15 cellular contexts compared by ENCODE assay signal in the genomic region with DNA sequence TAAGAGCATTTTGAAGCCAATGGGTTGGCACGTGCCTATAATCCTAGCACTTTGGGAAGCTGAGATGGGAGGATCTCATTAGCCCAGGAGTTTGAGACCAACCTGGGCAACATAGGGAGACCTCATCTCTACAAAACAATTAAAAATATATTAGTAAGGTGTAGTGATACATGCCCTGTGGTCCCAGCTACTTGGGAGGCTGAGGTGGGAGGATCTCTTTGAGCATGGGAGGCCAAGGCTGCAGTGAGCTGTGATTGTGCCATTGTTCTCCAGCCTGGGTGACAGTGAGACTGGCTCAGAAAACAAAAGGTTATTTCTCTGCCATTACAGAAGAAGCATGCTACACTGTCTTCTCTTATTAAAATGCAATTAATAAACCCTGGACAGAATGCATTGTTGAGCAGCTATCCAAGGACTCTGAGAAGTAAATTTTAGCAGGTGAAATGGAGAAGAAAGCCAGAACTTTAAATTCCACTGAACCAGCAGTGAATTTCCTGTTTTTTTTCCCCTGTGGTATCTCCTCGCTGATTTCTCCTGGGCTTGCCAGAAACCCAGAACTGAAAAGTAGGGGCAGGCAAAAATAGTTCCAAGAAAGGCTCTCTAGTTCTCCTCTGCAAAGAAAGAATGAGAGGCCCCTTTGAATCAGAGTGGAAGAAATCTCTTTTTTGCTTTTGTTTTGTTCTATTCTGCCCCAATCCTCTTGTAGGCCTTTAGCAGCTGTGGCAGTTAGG. TPM values are rescaled to one million over a fixed set of nuclear protein-coding genes. Genes with fewer than 3 reads are reported as not detected.
A peak's percentile ranks its signal among the peaks of the same experiment; 100 is the strongest.
DNase-seq lines count a peak whose midpoint lies in the region; ATAC-seq, FAIRE-seq and TF ChIP-seq lines count a peak whose summit lies in the region.
"Had no signal": no experiment of that assay in that cellular context is flagged by ENCODE, and none has a peak within 500 bp of the region (broad histone marks: within the 10 kb centered on the region; RNA-seq: fewer than 3 reads in every experiment).

No MANE protein-coding gene starts in this region.

- POLR2A ChIA-PET in activated CD4-positive, alpha-beta T cell treated with anti-CD3 and anti-CD28 coated beads for 36 hours (lab: Charles Lee): interaction anchor here (0.6 to 1.2 kb wide), 3 partner anchors 10 to 72 kb away, joined by 3 to 4 read pairs (median 3); no protein-coding TSS in a partner anchor
- POLR2A ChIA-PET in naive thymus-derived CD4-positive, alpha-beta T cell (lab: Charles Lee): interaction anchor here (0.9 to 2.0 kb wide), 4 partner anchors 8 to 201 kb away, joined by 3 to 7 read pairs (median 4); a partner anchor contains a TSS

- H3K56ac ChIP-seq in H9 (ENCODE audit: insufficient read length, low read depth, low read length): no peak overlapping the region

- H2BK120ac ChIP-seq in H9 (ENCODE audit: low read depth, low read length, poor library complexity, severe bottlenecking): no peak overlapping the region

- H2BK5ac ChIP-seq in H9 (ENCODE audit: insufficient read length, low read length): no peak overlapping the region

- peak overlapping the region; percentile 58 for H3K27ac Mint-ChIP-seq in activated CD4-positive, alpha-beta T cell treated with anti-CD3 and anti-CD28 coated beads for 36 hours
- H3K27ac Mint-ChIP-seq in H9: peak overlapping the region in 2 of 3 experiments; percentile 46 to 76; a peak in 2 of 7 replicates
- H3K27ac Mint-ChIP-seq in activated naive CD8-positive, alpha-beta T cell: peak overlapping the region; percentile 2
- peak overlapping the region in 6 of 9 donors; percentile 47 to 81 (median 67) for H3K27ac Mint-ChIP-seq in naive thymus-derived CD4-positive, alpha-beta T cell
- no peak overlapping the region for H3K27ac Mint-ChIP-seq in stimulated activated naive B cell treated with anti-CD40 and anti-IgM and Interleukin-4, amounts not matched to agents 10 μg/mL and 1 μg/mL and 100 μg/mL, for 72 hours

- no peak overlapping the region for H2BK20ac ChIP-seq in H9 (ENCODE audit: low read depth, low read length, poor library complexity, severe bottlenecking)

- no peak overlapping the region for H3K9ac ChIP-seq in H9 (ENCODE audit: extremely low read depth, insufficient read length, low read length)

- no peak overlapping the region for H3K18ac ChIP-seq in H9 (ENCODE audit: insufficient read length, low read depth, low read length)

- H3K9me3 Mint-ChIP-seq in activated CD4-positive, alpha-beta T cell treated with anti-CD3 and anti-CD28 coated beads for 36 hours (ENCODE audit: low read depth): no peaks in the 10 kb centered on the region
- H3K9me3 Mint-ChIP-seq in H9: no peaks in the 10 kb centered on the region
- H3K9me3 Mint-ChIP-seq in activated naive CD8-positive, alpha-beta T cell (ENCODE audit: low read depth): no peaks in the 10 kb centered on the region
- no peaks in the 10 kb centered on the region for H3K9me3 Mint-ChIP-seq in naive thymus-derived CD4-positive, alpha-beta T cell
- no peaks in the 10 kb centered on the region for H3K9me3 Mint-ChIP-seq in stimulated activated naive B cell treated with anti-CD40 and anti-IgM and Interleukin-4, amounts not matched to agents 10 μg/mL and 1 μg/mL and 100 μg/mL, for 72 hours

- CTCF ChIA-PET in activated CD4-positive, alpha-beta T cell treated with anti-CD3 and anti-CD28 coated beads for 36 hours (lab: Charles Lee): interaction anchor here (0.7 to 1.7 kb wide), 7 partner anchors 8 to 214 kb away, joined by 3 to 6 read pairs (median 3); a partner anchor contains a TSS
- CTCF ChIA-PET in naive thymus-derived CD4-positive, alpha-beta T cell (lab: Charles Lee): interaction anchor here (0.6 to 0.7 kb wide), 3 partner anchors 8 to 201 kb away, joined by 3 read pairs; no protein-coding TSS in a partner anchor

- H3K23ac ChIP-seq in H9 (ENCODE audit: insufficient read length, low read depth, low read length): no peak overlapping the region

- H3K23me2 ChIP-seq in H9 (ENCODE audit: insufficient read length, low read depth, low read length, poor library complexity, severe bottlenecking): no peaks in the 10 kb centered on the region

- FAIRE-seq in H54 (lab: Jason Lieb, UNC): no peak
- FAIRE-seq: astrocyte had no signal

- no peak overlapping the region for H3K4ac ChIP-seq in H9 (ENCODE audit: low read depth, low read length)

- H4K20me1 ChIP-seq in H9 (ENCODE audit: control insufficient read depth, insufficient read depth, insufficient read length): no peaks in the 10 kb centered on the region

- H3K14ac ChIP-seq in H9 (ENCODE audit: insufficient read depth, low read length): no peak overlapping the region

- H3K79me1 ChIP-seq in H9 (ENCODE audit: insufficient read depth, low read depth, low read length, poor library complexity, severe bottlenecking): no peaks in the 10 kb centered on the region

- no peak overlapping the region for H3K4me3 Mint-ChIP-seq in activated CD4-positive, alpha-beta T cell treated with anti-CD3 and anti-CD28 coated beads for 36 hours
- no peak overlapping the region for H3K4me3 Mint-ChIP-seq in H9
- H3K4me3 Mint-ChIP-seq in activated naive CD8-positive, alpha-beta T cell: peak overlapping the region; percentile 59
- peak overlapping the region in 9 of 10 donors; percentile 1 to 76 (median 54) for H3K4me3 Mint-ChIP-seq in naive thymus-derived CD4-positive, alpha-beta T cell
- peak overlapping the region in 1 of 2 donors; percentile 11 for H3K4me3 Mint-ChIP-seq in stimulated activated naive B cell treated with anti-CD40 and anti-IgM and Interleukin-4, amounts not matched to agents 10 μg/mL and 1 μg/mL and 100 μg/mL, for 72 hours

- H3K9me3 ChIP-seq in H9 (ENCODE audit: control insufficient read depth, low read depth, low read length): no peaks in the 10 kb centered on the region
- H3K9me3 ChIP-seq in naive thymus-derived CD4-positive, alpha-beta T cell (ENCODE audit: control insufficient read depth in 2 of 3, low read length in 3 of 3): no peaks in the 10 kb centered on the region
- H3K9me3 ChIP-seq: left lung, spleen had no signal

- H2AFZ ChIP-seq in H9 (ENCODE audit: low read length): no peak overlapping the region

- no peak overlapping the region for H2BK12ac ChIP-seq in H9 (ENCODE audit: insufficient read length, low read depth, low read length)

- no peak overlapping the region for H2AK5ac ChIP-seq in H9 (ENCODE audit: insufficient read length, low read length)

- TF ChIP-seq POLR2A in H54 (IDR thresholded peaks at IDR 0.05; ENCODE audit: low read depth, low read length): no peak

- no peak for ATAC-seq in activated CD4-positive, alpha-beta T cell treated with anti-CD3 and anti-CD28 coated beads for 36 hours
- ATAC-seq in naive thymus-derived CD4-positive, alpha-beta T cell: no peak
- ATAC-seq in stimulated activated naive B cell treated with anti-CD40 and anti-IgM and Interleukin-4, amounts not matched to agents 10 μg/mL and 1 μg/mL and 100 μg/mL, for 72 hours (replicated peaks): no peak
- ATAC-seq: left lung had no signal

- no peak for TF ChIP-seq CTCF in H9 (conservative IDR thresholded peaks at IDR 0.05)

- H3K27me3 Mint-ChIP-seq in activated CD4-positive, alpha-beta T cell treated with anti-CD3 and anti-CD28 coated beads for 36 hours: no peaks in the 10 kb centered on the region
- H3K27me3 Mint-ChIP-seq in H9 (ENCODE audit: low read depth): no peaks in the 10 kb centered on the region
- no peaks in the 10 kb centered on the region for H3K27me3 Mint-ChIP-seq in activated naive CD8-positive, alpha-beta T cell
- H3K27me3 Mint-ChIP-seq in naive thymus-derived CD4-positive, alpha-beta T cell: no peaks in the 10 kb centered on the region
- H3K27me3 Mint-ChIP-seq in stimulated activated naive B cell treated with anti-CD40 and anti-IgM and Interleukin-4, amounts not matched to agents 10 μg/mL and 1 μg/mL and 100 μg/mL, for 72 hours: no peaks in the 10 kb centered on the region

- H2BK15ac ChIP-seq in H9 (ENCODE audit: low read depth, low read length): no peak overlapping the region

- intact Hi-C loops in activated CD4-positive, alpha-beta T cell treated with anti-CD3 and anti-CD28 coated beads for 36 hours (cut with DNase I, micrococcal nuclease): no loop called here
- intact Hi-C loops in naive thymus-derived CD4-positive, alpha-beta T cell (cut with micrococcal nuclease): no loop called here

- H3K27ac ChIP-seq in H9 (ENCODE audit: insufficient read length, low read depth, low read length): no peak overlapping the region
- H3K27ac ChIP-seq in naive thymus-derived CD4-positive, alpha-beta T cell (ENCODE audit: low read depth, low read length): no peak overlapping the region

- H3K27me3 ChIP-seq in H9 (ENCODE audit: insufficient read depth, low read length): no peaks in the 10 kb centered on the region
- no peaks in the 10 kb centered on the region for H3K27me3 ChIP-seq in naive thymus-derived CD4-positive, alpha-beta T cell (ENCODE audit: control insufficient read depth in 2 of 2, insufficient read depth in 2 of 2, low read length in 2 of 2)
- H3K27me3 ChIP-seq: left lung, spleen had no signal

- no peak overlapping the region for H4K8ac ChIP-seq in H9 (replicated peaks; ENCODE audit: insufficient read length, low read depth, low read length)

- H3K4me1 ChIP-seq in H9 (ENCODE audit: insufficient read depth, low read length): no peaks in the 10 kb centered on the region; the same call in none of the 2 replicates
- H3K4me1 ChIP-seq in naive thymus-derived CD4-positive, alpha-beta T cell (ENCODE audit: control insufficient read depth in 2 of 2, insufficient read depth in 2 of 2, low read length in 2 of 2): peaks cover 51 to 63% of the 10 kb centered on the region in 2 donors

- no peak overlapping the region for H4K91ac ChIP-seq in H9 (ENCODE audit: insufficient read length, low read depth, low read length)

- DNase-seq in activated CD4-positive, alpha-beta T cell treated with anti-CD3 and anti-CD28 coated beads for 36 hours: no peak
- no peak for DNase-seq in activated CD4-positive, alpha-beta T cell treated with anti-CD3 and anti-CD28 coated beads for 1 hour
- DNase-seq in H9 (no peak), NCI-H2227 treated with DMSO at 0.1 percent for 48 hours (lab: John Stamatoyannopoulos, UW) (no peak), H54 (ENCODE audit: insufficient read length, low spot score) (no peak)
- no peak for DNase-seq in naive thymus-derived CD4-positive, alpha-beta T cell
- DNase-seq in stimulated activated naive B cell treated with anti-CD40 and anti-IgM and Interleukin-4, amounts not matched to agents 10 μg/mL and 1 μg/mL and 100 μg/mL, for 72 hours: no peak
- DNase-seq: DMS79, H7, head of caudate nucleus, left lung, NCI-H2029 treated with DMSO at 0.1 percent for 48 hours, spleen had no signal

- H3K36me3 Mint-ChIP-seq in activated CD4-positive, alpha-beta T cell treated with anti-CD3 and anti-CD28 coated beads for 36 hours (ENCODE audit: low read depth): peaks cover 39% of the 10 kb centered on the region
- H3K36me3 Mint-ChIP-seq in H9 (ENCODE audit: insufficient read depth in 1 of 3, low read depth in 3 of 3): peaks cover 13 to 22% (median 16%) of the 10 kb centered on the region in 3 experiments; a peak in 6 of 7 replicates
- peaks cover 7% of the 10 kb centered on the region for H3K36me3 Mint-ChIP-seq in activated naive CD8-positive, alpha-beta T cell
- peaks cover 0 to 4% (median 0%) of the 10 kb centered on the region in 5 donors for H3K36me3 Mint-ChIP-seq in naive thymus-derived CD4-positive, alpha-beta T cell
- H3K36me3 Mint-ChIP-seq in stimulated activated naive B cell treated with anti-CD40 and anti-IgM and Interleukin-4, amounts not matched to agents 10 μg/mL and 1 μg/mL and 100 μg/mL, for 72 hours: peaks cover 5 to 25% of the 10 kb centered on the region in 2 donors

- no peak overlapping the region for H3T11ph ChIP-seq in H9 (ENCODE audit: low read length)

- no peak overlapping the region for H3K4me2 ChIP-seq in H9 (ENCODE audit: insufficient read depth, insufficient read length, low read length)

- WGBS in H9 (ENCODE audit: extremely low coverage, insufficient read length, low lambda C conversion rate): no CpG with 5 or more reads among the region's 2 CpGs

- H3K36me3 ChIP-seq in naive thymus-derived CD4-positive, alpha-beta T cell (ENCODE audit: control insufficient read depth in 2 of 3, insufficient read depth in 3 of 3, low read length in 3 of 3): no peaks in the 10 kb centered on the region

- H4K5ac ChIP-seq in H9 (ENCODE audit: insufficient read length, low read depth, low read length): no peak overlapping the region

- peaks cover 94% of the 10 kb centered on the region for H3K79me2 ChIP-seq in H9 (ENCODE audit: insufficient read depth, low read length)

- peaks cover 85% of the 10 kb centered on the region for H3K4me1 Mint-ChIP-seq in activated CD4-positive, alpha-beta T cell treated with anti-CD3 and anti-CD28 coated beads for 36 hours
- peaks cover 56 to 66% of the 10 kb centered on the region in 2 experiments for H3K4me1 Mint-ChIP-seq in H9
- H3K4me1 Mint-ChIP-seq in activated naive CD8-positive, alpha-beta T cell (ENCODE audit: low read depth): peaks cover 92% of the 10 kb centered on the region
- H3K4me1 Mint-ChIP-seq in naive thymus-derived CD4-positive, alpha-beta T cell: peaks cover 58 to 96% (median 86%) of the 10 kb centered on the region in 7 donors
- peaks cover 39 to 89% of the 10 kb centered on the region in 2 donors for H3K4me1 Mint-ChIP-seq in stimulated activated naive B cell treated with anti-CD40 and anti-IgM and Interleukin-4, amounts not matched to agents 10 μg/mL and 1 μg/mL and 100 μg/mL, for 72 hours

- no peak overlapping the region for H3K4me3 ChIP-seq in naive thymus-derived CD4-positive, alpha-beta T cell (ENCODE audit: low read length)
- H3K4me3 ChIP-seq: left lung, spleen had no signal

RNA-seq across cellular contexts. Expression of a gene that starts 8.4 kb away (rescaled TPM):
- total RNA-seq in activated CD4-positive, alpha-beta T cell treated with anti-CD3 and anti-CD28 coated beads for 36 hours: 100 to 1,000 TPM in 1 of 2 experiments, 10 to 100 TPM in 1; 90.5 to 127 TPM
- 162 and 166 TPM in 2 replicates for total RNA-seq in H9 (2021)
- total RNA-seq in naive thymus-derived CD4-positive, alpha-beta T cell: 100 to 1,000 TPM in 2 of 5 experiments, 10 to 100 TPM in 3; 61.1 to 105 (median 73.8) TPM
- 10 to 100 TPM; 54.9 to 55.4 TPM for polyA plus RNA-seq in naive thymus-derived CD4-positive, alpha-beta T cell

Comparison
In these comparisons a context has a peak if more than half of its experiments do, and no peak if none do; other contexts are left out.
1. H3K4me3 Mint-ChIP-seq: peak in activated naive CD8-positive, alpha-beta T cell (single experiment) and naive thymus-derived CD4-positive, alpha-beta T cell (9 of 10); none in activated CD4-positive, alpha-beta T cell treated with anti-CD3 and anti-CD28 coated beads for 36 hours (single experiment) and H9 (0 of 2).